Comparison of ENCODE assay signal across 10 cellular contexts in the genomic region with DNA sequence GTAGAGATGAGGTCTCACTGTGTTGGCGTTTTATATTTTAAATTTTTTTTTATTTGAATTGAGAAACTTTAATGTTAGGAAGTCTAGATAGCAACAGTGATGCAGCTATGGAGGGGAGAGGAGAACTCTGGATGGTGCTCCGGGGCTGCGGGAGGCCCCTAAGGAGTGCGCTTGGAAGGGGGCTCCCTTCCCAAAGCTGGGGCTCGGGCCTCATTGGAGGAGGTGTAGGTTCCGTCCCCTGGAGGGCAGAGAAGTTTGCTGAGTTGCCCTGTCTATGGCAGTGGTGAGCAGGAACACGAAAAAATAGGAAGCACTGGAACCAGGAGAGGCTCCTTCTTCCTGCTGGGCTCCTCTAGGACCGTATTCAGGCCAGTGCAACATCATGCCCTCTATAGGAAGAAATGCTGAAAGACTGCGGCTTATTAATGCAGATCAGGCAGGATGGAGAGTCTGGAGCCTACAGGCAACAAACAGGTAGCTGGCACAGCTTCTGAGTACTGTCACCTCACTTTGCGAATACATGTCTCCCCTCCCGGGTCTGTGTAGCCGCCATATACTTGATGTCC. TPM values are rescaled to one million over a fixed set of nuclear protein-coding genes. Genes with fewer than 3 reads are reported as not detected.
DNase-seq lines count a peak whose midpoint lies in the region; ATAC-seq and TF ChIP-seq lines count a peak whose summit lies in the region.
"Had no signal": no experiment of that assay in that cellular context is flagged by ENCODE, and none has a peak within 500 bp of the region (broad histone marks: within the 10 kb centered on the region; RNA-seq: fewer than 3 reads in every experiment).

No MANE protein-coding gene starts in this region.

- no peak overlapping the region for H3K4me3 ChIP-seq in GM23248
- H3K4me3 ChIP-seq: right atrium auricular region had no signal

- H2AFZ ChIP-seq in GM23248: no peak overlapping the region

- peaks cover 18% of the 10 kb centered on the region; the same call in 1 of the 2 replicates for H3F3A ChIP-seq in GM23248 (ENCODE audit: insufficient read depth)

- H3K4me3 Mint-ChIP-seq in activated naive CD8-positive, alpha-beta T cell treated with anti-CD3 and anti-CD28 coated beads for 36 hours: no peak overlapping the region
- H3K4me3 Mint-ChIP-seq in CD14-positive monocyte: no peak overlapping the region
- H3K4me3 Mint-ChIP-seq: activated T-cell treated with anti-CD3 and anti-CD28 coated beads, Interleukin-2, amount 50 U/mL, for 4 hours had no signal

- H3K79me2 ChIP-seq in GM23248 (ENCODE audit: insufficient read depth): peaks cover 98% of the 10 kb centered on the region

- WGBS in GM23248 (ENCODE audit: low coverage in 1 of 2, low lambda C conversion rate in 2 of 2, missing lambda C conversion rate in 2 of 2), 2 experiments: 76 to 81% methylated on average over 12 of the region's 12 CpGs

- peaks cover 35% of the 10 kb centered on the region for H3K4me1 Mint-ChIP-seq in activated naive CD8-positive, alpha-beta T cell treated with anti-CD3 and anti-CD28 coated beads for 36 hours
- no peaks in the 10 kb centered on the region for H3K4me1 Mint-ChIP-seq in CD14-positive monocyte

- no peak overlapping the region for H3K9ac ChIP-seq in GM23248

- no peaks in the 10 kb centered on the region for H3K9me2 ChIP-seq in GM23248 (ENCODE audit: insufficient read depth)

- H3K27me3 Mint-ChIP-seq in activated naive CD8-positive, alpha-beta T cell treated with anti-CD3 and anti-CD28 coated beads for 36 hours: no peaks in the 10 kb centered on the region
- peaks cover 21 to 23% (median 23%) of the 10 kb centered on the region in 3 donors for H3K27me3 Mint-ChIP-seq in CD14-positive monocyte (ENCODE audit: low read depth in 3 of 3)

- no peaks in the 10 kb centered on the region for H3K27me3 ChIP-seq in GM23248 (replicated peaks; ENCODE audit: insufficient read depth)
- H3K27me3 ChIP-seq: right atrium auricular region had no signal

- DNase-seq in ACHN: peak; percentile 29
- DNase-seq in GM23248: peak; percentile 51
- peak; percentile 73 for DNase-seq in iPS-NIHi7 (ENCODE audit: extremely low spot score)
- DNase-seq in nucleus accumbens (lab: John Stamatoyannopoulos, UW): no peak
- DNase-seq in activated naive CD8-positive, alpha-beta T cell treated with anti-CD3 and anti-CD28 coated beads for 36 hours: no peak
- DNase-seq in CD14-positive monocyte (ENCODE audit: low spot score): no peak
- DNase-seq: activated T-cell treated with anti-CD3 and anti-CD28 coated beads, Interleukin-2, amount 50 U/mL, for 4 hours had no signal

- TF ChIP-seq CTCF in CD14-positive monocyte (IDR thresholded peaks at IDR 0.05): no peak

- H3K4me2 ChIP-seq in GM23248 (ENCODE audit: unreplicated experiment): no peak overlapping the region

- peaks cover 27% of the 10 kb centered on the region for H3K36me3 Mint-ChIP-seq in activated naive CD8-positive, alpha-beta T cell treated with anti-CD3 and anti-CD28 coated beads for 36 hours
- no peaks in the 10 kb centered on the region for H3K36me3 Mint-ChIP-seq in CD14-positive monocyte

- intact Hi-C loops in CD14-positive monocyte (cut with micrococcal nuclease): no loop called here

- peaks cover 8% of the 10 kb centered on the region for H3K4me1 ChIP-seq in GM23248 (ENCODE audit: insufficient read depth)
- H3K4me1 ChIP-seq: right atrium auricular region had no signal

- H3K27ac Mint-ChIP-seq in activated naive CD8-positive, alpha-beta T cell treated with anti-CD3 and anti-CD28 coated beads for 36 hours: no peak overlapping the region
- H3K27ac Mint-ChIP-seq in CD14-positive monocyte: no peak overlapping the region

- ATAC-seq in SK-N-SH treated with all-trans-retinoic acid at 6 μM for 48 hours (peak; percentile 99), GM18511 (IDR thresholded peaks at IDR 0.05; ENCODE audit: unreplicated experiment) (no peak)
- ATAC-seq: activated T-cell treated with anti-CD3 and anti-CD28 coated beads, Interleukin-2, amount 50 U/mL, for 4 hours had no signal

- H3K9me3 ChIP-seq in GM23248 (ENCODE audit: low read depth): no peaks in the 10 kb centered on the region
- H3K9me3 ChIP-seq: right atrium auricular region had no signal

- peaks cover 6% of the 10 kb centered on the region for H3K9me3 Mint-ChIP-seq in activated naive CD8-positive, alpha-beta T cell treated with anti-CD3 and anti-CD28 coated beads for 36 hours
- peaks cover under 1 to 4% (median 1%) of the 10 kb centered on the region in 7 donors for H3K9me3 Mint-ChIP-seq in CD14-positive monocyte
- H3K9me3 Mint-ChIP-seq: activated T-cell treated with anti-CD3 and anti-CD28 coated beads, Interleukin-2, amount 50 U/mL, for 4 hours had no signal

- in situ Hi-C loops in ACHN (cut with HindIII; ENCODE audit: low pct_ligation_motif_present, low pct_unique_long_range_greater_than_20kb, low sequenced_read_pairs) (no loop called here), GM23248 (cut with MboI) (no loop called here)

- no peaks in the 10 kb centered on the region for H3K36me3 ChIP-seq in GM23248 (ENCODE audit: low read depth)
- H3K36me3 ChIP-seq: right atrium auricular region had no signal

- H4K20me1 ChIP-seq in GM23248 (ENCODE audit: insufficient read depth): no peaks in the 10 kb centered on the region

- H3K27ac ChIP-seq in GM23248: no peak overlapping the region
- H3K27ac ChIP-seq: right atrium auricular region had no signal

TF ChIP-seq in SK-N-SH treated with all-trans-retinoic acid at 6 μM for 48 hours, 23 proteins besides CTCF, POLR2A, EP300 and RAD21:
- no peak for TF ChIP-seq CSDC2 (CRISPR knock-in tag; IDR thresholded peaks at IDR 0.05)
- no peak for TF ChIP-seq BACH2 (CRISPR knock-in tag; IDR thresholded peaks at IDR 0.05; ENCODE audit: borderline replicate concordance)
- no peak for TF ChIP-seq ZC3H10 (CRISPR knock-in tag; IDR thresholded peaks at IDR 0.05)
- TF ChIP-seq SNAI2 (CRISPR knock-in tag; IDR thresholded peaks at IDR 0.05): no peak
- no peak for TF ChIP-seq TCF4 (CRISPR knock-in tag; IDR thresholded peaks at IDR 0.05; ENCODE audit: borderline replicate concordance)
- TF ChIP-seq ARNTL (CRISPR knock-in tag; IDR thresholded peaks at IDR 0.05; ENCODE audit: borderline replicate concordance, low read depth): no peak
- TF ChIP-seq ESRRG (CRISPR knock-in tag; IDR thresholded peaks at IDR 0.05): no peak
- TF ChIP-seq, protein P1, sequence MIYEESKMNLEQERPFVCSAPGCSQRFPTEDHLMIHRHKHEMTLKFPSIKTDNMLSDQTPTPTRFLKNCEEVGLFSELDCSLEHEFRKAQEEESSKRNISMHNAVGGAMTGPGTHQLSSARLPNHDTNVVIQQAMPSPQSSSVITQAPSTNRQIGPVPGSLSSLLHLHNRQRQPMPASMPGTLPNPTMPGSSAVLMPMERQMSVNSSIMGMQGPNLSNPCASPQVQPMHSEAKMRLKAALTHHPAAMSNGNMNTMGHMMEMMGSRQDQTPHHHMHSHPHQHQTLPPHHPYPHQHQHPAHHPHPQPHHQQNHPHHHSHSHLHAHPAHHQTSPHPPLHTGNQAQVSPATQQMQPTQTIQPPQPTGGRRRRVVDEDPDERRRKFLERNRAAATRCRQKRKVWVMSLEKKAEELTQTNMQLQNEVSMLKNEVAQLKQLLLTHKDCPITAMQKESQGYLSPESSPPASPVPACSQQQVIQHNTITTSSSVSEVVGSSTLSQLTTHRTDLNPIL (CRISPR knock-in tag; IDR thresholded peaks at IDR 0.05; ENCODE audit: low read depth): no peak
- TF ChIP-seq ZNF8 (CRISPR knock-in tag; IDR thresholded peaks at IDR 0.05): no peak
- no peak for TF ChIP-seq ZFP3 (CRISPR knock-in tag; IDR thresholded peaks at IDR 0.05)
- TF ChIP-seq ZNF70 (CRISPR knock-in tag; IDR thresholded peaks at IDR 0.05): no peak
- TF ChIP-seq TOX (CRISPR knock-in tag; IDR thresholded peaks at IDR 0.05; ENCODE audit: borderline replicate concordance): no peak
- no peak for TF ChIP-seq OSR1 (CRISPR knock-in tag; IDR thresholded peaks at IDR 0.05)

RNA-seq across cellular contexts. Expression of a gene that starts 16.1 kb away (rescaled TPM):
- total RNA-seq in GM23248 (2014; rRNA removed; shearing (Covaris generic)): 33.7 and 40.0 TPM in 2 replicates
- 11.9 and 13.2 TPM in 2 replicates for polyA plus RNA-seq in GM23248 (2016; fragmentation: Nextera tagmentation; extraction: Ambion mirVana)
- total RNA-seq in activated naive CD8-positive, alpha-beta T cell treated with anti-CD3 and anti-CD28 coated beads for 36 hours: 10 to 100 TPM; 24.0 to 26.6 TPM
- polyA plus RNA-seq in CD14-positive monocyte: under 1 TPM in 1 of 2 donors, not detected in 1; 0.15 TPM

Comparison
In these comparisons a context has a peak if more than half of its experiments do, and no peak if none do; other contexts are left out.
1. DNase-seq: peak in ACHN (single experiment), GM23248 (single experiment) and iPS-NIHi7 (single experiment); none in nucleus accumbens (0 of 56), activated naive CD8-positive, alpha-beta T cell treated with anti-CD3 and anti-CD28 coated beads for 36 hours (single experiment) and CD14-positive monocyte (single experiment).